Comparison of ENCODE assay signal across 19 cellular contexts in genomic region chr16:75024182-75024581, GRCh38. TPM values are rescaled to one million over a fixed set of nuclear protein-coding genes. Genes with fewer than 3 reads are reported as not detected.
DNase-seq lines count a peak whose midpoint lies in the region; ATAC-seq and TF ChIP-seq lines count a peak whose summit lies in the region.
"Had no signal": no experiment of that assay in that cellular context is flagged by ENCODE, and none has a peak within 500 bp of the region (broad histone marks: within the 10 kb centered on the region; RNA-seq: fewer than 3 reads in every experiment).

No MANE protein-coding gene starts in this region.

- H3K36me3 ChIP-seq in neutrophil (no peaks in the 10 kb centered on the region), GM23248 (ENCODE audit: low read depth) (no peaks in the 10 kb centered on the region), upper lobe of left lung (no peaks in the 10 kb centered on the region)
- H3K36me3 ChIP-seq: lower lobe of right lung had no signal

- POLR2A ChIA-PET in activated CD4-positive, alpha-beta memory T cell treated with anti-CD3 and anti-CD28 coated beads for 36 hours (lab: Charles Lee): interaction anchor here (1.9 kb wide), 1 partner anchor 13 kb away, joined by 13 read pairs; no protein-coding TSS in a partner anchor
- POLR2A ChIA-PET in activated CD4-positive, alpha-beta memory T cell treated with anti-CD3 and anti-CD28 coated beads, Interleukin-2, amount 10 ng/mL, durations not matched to agents 7 days and 5 days (lab: Charles Lee): no interaction called here
- POLR2A ChIA-PET in WTC11 (lab: Charles Lee): no interaction called here

- H3K27ac Mint-ChIP-seq in activated CD4-positive, alpha-beta memory T cell treated with anti-CD3 and anti-CD28 coated beads for 36 hours: peak overlapping the region; percentile 21
- H3K27ac Mint-ChIP-seq in activated CD4-positive, alpha-beta memory T cell treated with anti-CD3 and anti-CD28 coated beads, Interleukin-2, amount 10 ng/mL, durations not matched to agents 7 days and 5 days: no peak overlapping the region
- H3K27ac Mint-ChIP-seq in WTC11: peak overlapping the region; percentile 83
- H3K27ac Mint-ChIP-seq: activated naive CD8-positive, alpha-beta T cell treated with anti-CD3 and anti-CD28 coated beads, Interleukin-2, amount 50 U/mL, for 24 hours; stimulated activated memory B cell treated with anti-CD40 and anti-IgM and Interleukin-4, amounts not matched to agents 10 μg/mL and 1 μg/mL and 100 μg/mL, for 72 hours had no signal

- H3K4me1 ChIP-seq in neutrophil (ENCODE audit: control insufficient read depth in 1 of 2, insufficient read depth in 1 of 2, low read depth in 1 of 2, low read length in 1 of 2): peaks cover 28 to 33% of the 10 kb centered on the region in 2 experiments
- peaks cover 37% of the 10 kb centered on the region for H3K4me1 ChIP-seq in GM23248 (ENCODE audit: insufficient read depth)
- peaks cover 14 to 27% (median 23%) of the 10 kb centered on the region in 4 donors for H3K4me1 ChIP-seq in upper lobe of left lung

- H3K9me3 ChIP-seq in neutrophil (no peaks in the 10 kb centered on the region), GM23248 (ENCODE audit: low read depth) (no peaks in the 10 kb centered on the region), upper lobe of left lung (peaks cover 0 to 10% (median 0%) of the 10 kb centered on the region in 4 donors)

- intact Hi-C loops in activated CD4-positive, alpha-beta memory T cell treated with anti-CD3 and anti-CD28 coated beads for 36 hours (cut with micrococcal nuclease): no loop called here

- H3F3A ChIP-seq in GM23248 (ENCODE audit: insufficient read depth): peaks cover 35% of the 10 kb centered on the region

- no peak overlapping the region for H2AFZ ChIP-seq in GM23248

- ATAC-seq in GM21723 (IDR thresholded peaks at IDR 0.05; ENCODE audit: unreplicated experiment): peak; percentile 16
- no peak for ATAC-seq in WTC11
- no peak for ATAC-seq in upper lobe of left lung (ENCODE audit: low FRiP score in 2 of 2)
- ATAC-seq: activated naive CD8-positive, alpha-beta T cell treated with anti-CD3 and anti-CD28 coated beads, Interleukin-2, amount 50 U/mL, for 24 hours; lower lobe of right lung; stimulated activated memory B cell treated with anti-CD40 and anti-IgM and Interleukin-4, amounts not matched to agents 10 μg/mL and 1 μg/mL and 100 μg/mL, for 72 hours had no signal

- H3K79me2 ChIP-seq in GM23248 (ENCODE audit: insufficient read depth): peaks cover 84% of the 10 kb centered on the region

- peaks cover 21% of the 10 kb centered on the region for H3K9me3 Mint-ChIP-seq in activated CD4-positive, alpha-beta memory T cell treated with anti-CD3 and anti-CD28 coated beads for 36 hours
- H3K9me3 Mint-ChIP-seq in activated CD4-positive, alpha-beta memory T cell treated with anti-CD3 and anti-CD28 coated beads, Interleukin-2, amount 10 ng/mL, durations not matched to agents 7 days and 5 days: peaks cover 15% of the 10 kb centered on the region
- peaks cover 29% of the 10 kb centered on the region for H3K9me3 Mint-ChIP-seq in WTC11

- H4K20me1 ChIP-seq in GM23248 (ENCODE audit: insufficient read depth): no peaks in the 10 kb centered on the region

- no peaks in the 10 kb centered on the region for H3K27me3 ChIP-seq in neutrophil
- H3K27me3 ChIP-seq in GM23248 (replicated peaks; ENCODE audit: insufficient read depth): no peaks in the 10 kb centered on the region
- H3K27me3 ChIP-seq in upper lobe of left lung: no peaks in the 10 kb centered on the region

- CTCF ChIA-PET in activated CD4-positive, alpha-beta memory T cell treated with anti-CD3 and anti-CD28 coated beads for 36 hours (lab: Charles Lee): no interaction called here
- CTCF ChIA-PET in activated CD4-positive, alpha-beta memory T cell treated with anti-CD3 and anti-CD28 coated beads, Interleukin-2, amount 10 ng/mL, durations not matched to agents 7 days and 5 days (lab: Charles Lee): no interaction called here
- CTCF ChIA-PET in WTC11 (lab: Charles Lee): no interaction called here

- H3K4me3 Mint-ChIP-seq in activated CD4-positive, alpha-beta memory T cell treated with anti-CD3 and anti-CD28 coated beads for 36 hours: no peak overlapping the region
- H3K4me3 Mint-ChIP-seq in activated CD4-positive, alpha-beta memory T cell treated with anti-CD3 and anti-CD28 coated beads, Interleukin-2, amount 10 ng/mL, durations not matched to agents 7 days and 5 days: no peak overlapping the region
- no peak overlapping the region for H3K4me3 Mint-ChIP-seq in WTC11
- H3K4me3 Mint-ChIP-seq: activated naive CD8-positive, alpha-beta T cell treated with anti-CD3 and anti-CD28 coated beads, Interleukin-2, amount 50 U/mL, for 24 hours; stimulated activated memory B cell treated with anti-CD40 and anti-IgM and Interleukin-4, amounts not matched to agents 10 μg/mL and 1 μg/mL and 100 μg/mL, for 72 hours had no signal

- H3K36me3 Mint-ChIP-seq in activated CD4-positive, alpha-beta memory T cell treated with anti-CD3 and anti-CD28 coated beads for 36 hours: peaks cover 21% of the 10 kb centered on the region
- H3K36me3 Mint-ChIP-seq in activated CD4-positive, alpha-beta memory T cell treated with anti-CD3 and anti-CD28 coated beads, Interleukin-2, amount 10 ng/mL, durations not matched to agents 7 days and 5 days (ENCODE audit: low read depth): peaks cover 32% of the 10 kb centered on the region
- H3K36me3 Mint-ChIP-seq in WTC11: peaks cover 30% of the 10 kb centered on the region

- H3K9ac ChIP-seq in GM23248: no peak overlapping the region

- no peak overlapping the region for H3K4me3 ChIP-seq in neutrophil (ENCODE audit: low read depth in 1 of 2, low read length in 1 of 2)
- no peak overlapping the region for H3K4me3 ChIP-seq in GM23248
- no peak overlapping the region for H3K4me3 ChIP-seq in upper lobe of left lung
- H3K4me3 ChIP-seq: lower lobe of right lung had no signal

- peaks cover 29% of the 10 kb centered on the region for H3K4me1 Mint-ChIP-seq in activated CD4-positive, alpha-beta memory T cell treated with anti-CD3 and anti-CD28 coated beads for 36 hours (ENCODE audit: low read depth)
- H3K4me1 Mint-ChIP-seq in activated CD4-positive, alpha-beta memory T cell treated with anti-CD3 and anti-CD28 coated beads, Interleukin-2, amount 10 ng/mL, durations not matched to agents 7 days and 5 days: peaks cover 20% of the 10 kb centered on the region
- H3K4me1 Mint-ChIP-seq in WTC11: peaks cover 14% of the 10 kb centered on the region

- TF ChIP-seq EP300 in upper lobe of left lung (IDR thresholded peaks at IDR 0.05): no peak

- TF ChIP-seq POLR2A in upper lobe of left lung (IDR thresholded peaks at IDR 0.05): no peak

- H3K27ac ChIP-seq in neutrophil: peak overlapping the region; percentile 56
- H3K27ac ChIP-seq in GM23248: no peak overlapping the region
- H3K27ac ChIP-seq in upper lobe of left lung: peak overlapping the region in 2 of 4 donors; percentile 16 to 35
- H3K27ac ChIP-seq: HL-60, lower lobe of right lung had no signal

- no peak overlapping the region for H3K4me2 ChIP-seq in GM23248 (ENCODE audit: unreplicated experiment)

- DNase-seq in activated CD4-positive, alpha-beta memory T cell treated with anti-CD3 and anti-CD28 coated beads for 36 hours: no peak
- DNase-seq in activated CD4-positive, alpha-beta memory T cell treated with anti-CD3 and anti-CD28 coated beads, Interleukin-2, amount 10 ng/mL, durations not matched to agents 7 days and 5 days: no peak
- DNase-seq in WTC11 (ENCODE audit: low spot score): no peak
- DNase-seq in GM23248: no peak
- no peak for DNase-seq in upper lobe of left lung
- no peak for DNase-seq in G401 (ENCODE audit: low spot score)
- DNase-seq: activated CD4-positive, alpha-beta T cell treated with anti-CD3 and anti-CD28 coated beads for 1 hour; activated naive CD8-positive, alpha-beta T cell treated with anti-CD3 and anti-CD28 coated beads, Interleukin-2, amount 50 U/mL, for 24 hours; lower lobe of right lung; NCI-H1105; NCI-H2107; NCI-H524; SHP77 treated with DMSO at 0.1 percent for 48 hours; stimulated activated CD4-positive, alpha-beta T cell treated with anti-CD3 and anti-CD28 coated beads, Interleukin-12 subunit alpha, Interleukin-12 subunit beta, amount 100 ng/mL, for 4 hours; T-helper 9 cell had no signal

- no peak for TF ChIP-seq CTCF in WTC11 (IDR thresholded peaks at IDR 0.05)
- TF ChIP-seq CTCF in neutrophil (IDR thresholded peaks at IDR 0.05): no peak
- TF ChIP-seq CTCF in upper lobe of left lung (IDR thresholded peaks at IDR 0.05): no peak

- no peaks in the 10 kb centered on the region for H3K27me3 Mint-ChIP-seq in activated CD4-positive, alpha-beta memory T cell treated with anti-CD3 and anti-CD28 coated beads for 36 hours
- no peaks in the 10 kb centered on the region for H3K27me3 Mint-ChIP-seq in activated CD4-positive, alpha-beta memory T cell treated with anti-CD3 and anti-CD28 coated beads, Interleukin-2, amount 10 ng/mL, durations not matched to agents 7 days and 5 days
- H3K27me3 Mint-ChIP-seq in WTC11 (ENCODE audit: low read depth): no peaks in the 10 kb centered on the region
- H3K27me3 Mint-ChIP-seq: activated naive CD8-positive, alpha-beta T cell treated with anti-CD3 and anti-CD28 coated beads, Interleukin-2, amount 50 U/mL, for 24 hours had no signal

- 95 to 100% methylated on average over 3 of the region's 3 CpGs for WGBS in GM23248 (ENCODE audit: low coverage in 1 of 2, low lambda C conversion rate in 2 of 2, missing lambda C conversion rate in 2 of 2), 2 experiments
- 53 to 62% methylated on average over 3 of the region's 3 CpGs for WGBS in upper lobe of left lung, 2 donors

- in situ Hi-C loops in GM23248 (cut with MboI) (no loop called here), G401 (cut with HindIII; ENCODE audit: low sequenced_read_pairs) (no loop called here)

- no peaks in the 10 kb centered on the region for H3K9me2 ChIP-seq in GM23248 (ENCODE audit: insufficient read depth)

RNA-seq across cellular contexts. Expression of gene ZNRF1, which starts 25.4 kb away (rescaled TPM):
- 10 to 100 TPM; 40.9 to 45.6 TPM for total RNA-seq in activated CD4-positive, alpha-beta memory T cell treated with anti-CD3 and anti-CD28 coated beads for 36 hours
- 10 to 100 TPM; 22.7 to 25.3 TPM for total RNA-seq in activated CD4-positive, alpha-beta memory T cell treated with anti-CD3 and anti-CD28 coated beads, Interleukin-2, amount 10 ng/mL, durations not matched to agents 7 days and 5 days
- total RNA-seq in WTC11 (2021) (44.3 to 47.6 TPM (median 46.5 TPM) in 3 replicates), upper lobe of left lung (10 to 100 TPM; 18.5 to 40.0 (median 27.1) TPM)
- 10.4 and 17.2 TPM in 2 replicates for total RNA-seq in GM23248 (2014; rRNA removed; shearing (Covaris generic))
- polyA plus RNA-seq in GM23248 (2016; fragmentation: Nextera tagmentation; extraction: Ambion mirVana): 7.1 and 7.6 TPM in 2 replicates
- 15.4 and 21.2 TPM in 2 replicates for total RNA-seq in G401 (2014; rRNA removed; shearing (Covaris generic))

RNA-seq across cellular contexts. Expression of gene WDR59, which starts 39.3 kb away (rescaled TPM):
- total RNA-seq in activated CD4-positive, alpha-beta memory T cell treated with anti-CD3 and anti-CD28 coated beads for 36 hours: 10 to 100 TPM; 63.5 to 65.7 TPM
- 10 to 100 TPM; 67.1 to 72.3 TPM for total RNA-seq in activated CD4-positive, alpha-beta memory T cell treated with anti-CD3 and anti-CD28 coated beads, Interleukin-2, amount 10 ng/mL, durations not matched to agents 7 days and 5 days
- 100 to 111 TPM (median 102 TPM) in 3 replicates for total RNA-seq in WTC11 (2021)
- total RNA-seq in GM23248 (2014; rRNA removed; shearing (Covaris generic)): 7.5 and 8.3 TPM in 2 replicates
- polyA plus RNA-seq in GM23248 (2016; fragmentation: Nextera tagmentation; extraction: Ambion mirVana): 11.4 and 15.2 TPM in 2 replicates
- 100 to 1,000 TPM in 1 of 6 donors, 10 to 100 TPM in 5; 16.0 to 138 (median 37.5) TPM for total RNA-seq in upper lobe of left lung
- total RNA-seq in G401 (2014; rRNA removed; shearing (Covaris generic)): 39.5 and 58.5 TPM in 2 replicates
